ENCODE assay signal across 8 cellular contexts in the genomic region with DNA sequence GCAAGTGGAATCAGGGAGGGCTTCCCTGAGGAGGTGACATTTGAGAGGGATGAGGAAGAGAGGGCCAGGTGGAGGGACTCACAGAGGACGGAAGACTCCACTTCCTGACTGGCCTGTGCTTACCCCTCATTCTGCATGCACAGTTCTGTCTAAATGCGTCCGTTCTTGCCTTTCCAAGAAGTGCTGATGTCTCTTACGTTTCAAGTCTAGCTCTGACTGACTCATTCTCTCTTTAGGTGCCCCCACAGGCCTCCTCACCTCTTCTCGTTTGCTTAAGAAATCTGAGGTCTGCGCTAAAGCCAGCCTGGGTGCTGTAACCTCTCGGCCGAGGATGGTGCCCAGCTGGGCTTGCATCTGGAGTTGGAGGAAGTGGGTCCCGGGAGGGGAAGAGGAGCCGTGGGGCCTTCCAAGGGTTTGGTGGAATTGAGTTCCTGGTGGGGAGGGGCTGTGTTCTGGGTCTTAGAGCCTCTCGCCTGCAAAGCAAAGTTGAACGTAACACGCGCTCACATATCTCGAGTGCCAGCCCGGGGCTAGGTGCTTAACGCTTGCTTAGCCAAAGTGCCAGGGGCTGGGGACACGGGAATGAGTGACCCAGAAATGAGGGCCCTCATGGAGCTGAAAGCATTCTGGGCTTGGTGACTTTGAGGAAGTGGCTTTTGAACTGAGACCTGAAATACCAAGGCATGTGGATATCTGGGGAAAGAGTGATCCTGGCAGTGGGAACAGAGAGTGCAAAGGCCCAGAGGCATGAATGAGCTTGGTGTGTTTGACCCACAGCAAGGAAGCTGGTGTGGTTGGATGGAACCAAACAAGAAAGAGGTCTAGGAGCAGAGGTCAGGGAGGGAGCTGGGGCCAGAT. TPM values are rescaled to one million over a fixed set of nuclear protein-coding genes. Genes with fewer than 3 reads are reported as not detected.
A peak's percentile ranks its signal among the peaks of the same experiment; 100 is the strongest.
DNase-seq lines count a peak whose midpoint lies in the region; ATAC-seq and TF ChIP-seq lines count a peak whose summit lies in the region.

No MANE protein-coding gene starts in this region.

- H3K4me3 ChIP-seq in duodenal mucosa (ENCODE audit: low read depth in 1 of 2, low read length in 2 of 2) (peak overlapping the region in 1 of 2 donors; percentile 13), transverse colon (peak overlapping the region in 1 of 4 donors; percentile 7)

- no peaks in the 10 kb centered on the region for H3K27me3 ChIP-seq in duodenal mucosa (ENCODE audit: control insufficient read depth in 1 of 2, insufficient read depth in 2 of 2, low read length in 2 of 2)
- no peaks in the 10 kb centered on the region for H3K27me3 ChIP-seq in transverse colon

- H3K4me3 Mint-ChIP-seq in neural crest cell: no peak overlapping the region

- H3K4me1 ChIP-seq in duodenal mucosa (ENCODE audit: control insufficient read depth in 1 of 2, insufficient read depth in 2 of 2, low read length in 2 of 2): peaks cover 52 to 58% of the 10 kb centered on the region in 2 donors
- H3K4me1 ChIP-seq in transverse colon: peaks cover 35 to 91% (median 87%) of the 10 kb centered on the region in 4 donors

- H3K27ac ChIP-seq in duodenal mucosa (ENCODE audit: low read depth, low read length): no peak overlapping the region
- H3K27ac ChIP-seq in transverse colon: peak overlapping the region; percentile 93 to 99 (median 99)

- WGBS in transverse colon (ENCODE audit: low coverage in 1 of 2), 2 donors: 43% methylated on average over 18 of the region's 18 CpGs; no CpG with 5 or more reads in 1 of the 2 donors

- H3K9me3 ChIP-seq in duodenal mucosa (ENCODE audit: control insufficient read depth in 1 of 2, low read length in 2 of 2) (no peaks in the 10 kb centered on the region), transverse colon (no peaks in the 10 kb centered on the region)

- TF ChIP-seq EP300 in transverse colon (IDR thresholded peaks at IDR 0.05; ENCODE audit: low read depth): no peak

- no peaks in the 10 kb centered on the region for H3K9me3 Mint-ChIP-seq in neural crest cell

- peak overlapping the region; percentile 37 for H3K27ac Mint-ChIP-seq in neural crest cell (ENCODE audit: unreplicated experiment)

- peak; percentile 66 for DNase-seq in activated CD4-positive, CD25-positive, alpha-beta regulatory T cell treated with anti-CD3 and anti-CD28 coated beads, Interleukin-2, amount 50 U/mL, for 72 hours
- DNase-seq in neural crest cell (ENCODE audit: low read depth, low spot score) (no peak), transverse colon (peak; percentile 48), NAMALWA (ENCODE audit: low spot score) (no peak), NCI-H446 treated with DMSO at 0.1 percent for 48 hours (lab: John Stamatoyannopoulos, UW) (no peak)

- peaks cover 5% of the 10 kb centered on the region for H3K4me1 Mint-ChIP-seq in neural crest cell

- peak; percentile 46 for ATAC-seq in HG02678 (IDR thresholded peaks at IDR 0.05; ENCODE audit: unreplicated experiment)
- ATAC-seq in HG03139 (IDR thresholded peaks at IDR 0.05; ENCODE audit: unreplicated experiment): no peak

- in situ Hi-C loops in transverse colon (cut with MboI; ENCODE audit: low pct_ligation_motif_present in 1 of 4, low pct_unique_long_range_greater_than_20kb in 1 of 4, low sequenced_read_pairs in 3 of 4): loop anchor here in 1 of 4 donors (10.0 kb wide), 1 partner anchor 84 kb away; no protein-coding TSS in a partner anchor

- H3K36me3 ChIP-seq in duodenal mucosa (ENCODE audit: control insufficient read depth in 1 of 2, insufficient read depth in 2 of 2, low read length in 2 of 2): no peaks in the 10 kb centered on the region
- H3K36me3 ChIP-seq in transverse colon: no peaks in the 10 kb centered on the region

- no peak for TF ChIP-seq CTCF in neural crest cell (conservative IDR thresholded peaks at IDR 0.05)
- TF ChIP-seq CTCF in transverse colon (IDR thresholded peaks at IDR 0.05): no peak

- H3K27me3 Mint-ChIP-seq in neural crest cell (ENCODE audit: low read depth): peaks cover 20% of the 10 kb centered on the region

- TF ChIP-seq POLR2A in transverse colon (IDR thresholded peaks at IDR 0.05): no peak

- peak overlapping the region; percentile 14 to 15 for H3K9ac ChIP-seq in duodenal mucosa (ENCODE audit: low read depth in 1 of 2, low read length in 2 of 2)

- intact Hi-C loops in transverse colon (cut with DNase I; ENCODE audit: low total_unique reads): loop anchor here (5.0 to 10.0 kb wide), 2 partner anchors 46 to 76 kb away; no protein-coding TSS in a partner anchor

- no peaks in the 10 kb centered on the region for H3K36me3 Mint-ChIP-seq in neural crest cell (ENCODE audit: low read depth)

RNA-seq across cellular contexts. Expression of a gene that starts 4.9 kb away (rescaled TPM):
- total RNA-seq in neural crest cell: 11.2 and 12.8 TPM in 2 replicates
- 100 to 1,000 TPM; 106 to 235 (median 156) TPM for total RNA-seq in transverse colon

RNA-seq across cellular contexts. Expression of a gene that starts 50.1 kb away (rescaled TPM):
- total RNA-seq in neural crest cell (30.4 and 32.6 TPM in 2 replicates), transverse colon (10 to 100 TPM in 3 of 4 donors, 1 to 10 TPM in 1; 6.2 to 90.8 (median 27.2) TPM)

Comparison
In these comparisons a context has a peak if more than half of its experiments do, and no peak if none do; other contexts are left out.
1. DNase-seq: peak in activated CD4-positive, CD25-positive, alpha-beta regulatory T cell treated with anti-CD3 and anti-CD28 coated beads, Interleukin-2, amount 50 U/mL, for 72 hours (single experiment) and transverse colon (single experiment); none in neural crest cell (single experiment), NAMALWA (single experiment) and NCI-H446 treated with DMSO at 0.1 percent for 48 hours (single experiment).